In the genomic region with DNA sequence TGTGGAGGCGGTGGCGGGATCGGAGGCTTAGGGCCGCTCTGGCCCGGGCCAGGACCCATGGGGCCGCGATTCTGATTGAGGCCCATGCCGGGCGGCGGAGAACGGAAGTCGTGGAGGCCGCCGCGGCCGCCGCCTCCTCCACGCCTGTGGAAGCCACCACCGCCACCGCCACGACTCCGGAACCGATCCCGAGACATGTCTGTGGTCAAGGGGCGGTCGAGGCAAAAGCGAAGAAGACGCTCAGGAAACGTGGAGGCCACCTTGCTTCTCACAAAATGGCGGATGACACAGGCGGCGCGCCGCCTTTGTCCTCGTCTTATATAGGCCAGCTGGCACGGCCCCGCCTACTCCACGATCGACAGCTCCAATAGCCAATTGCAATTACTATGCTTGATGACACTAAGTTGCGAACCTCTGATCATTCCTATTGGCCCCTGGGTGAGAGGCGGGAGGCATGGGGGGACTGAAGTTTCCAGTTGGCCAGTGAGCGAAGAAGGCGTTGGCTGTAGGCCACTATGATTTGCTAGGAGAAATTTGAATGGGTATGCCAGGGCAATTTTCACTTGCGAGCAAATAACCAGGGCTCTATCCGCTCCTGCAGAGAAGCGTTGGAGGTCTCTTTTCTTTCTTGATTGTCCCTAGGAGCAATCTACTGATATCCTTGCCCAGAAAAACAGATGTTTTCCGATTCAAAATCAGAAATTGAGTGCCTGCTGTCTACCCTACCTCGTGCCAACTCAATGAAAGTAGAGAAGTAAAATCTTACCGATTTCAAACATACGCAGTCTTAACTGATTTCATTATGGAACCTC, we compare ENCODE assay signal across 1 cellular context.
TF ChIP-seq lines count a peak whose summit lies in the region.

A gene with protein sequence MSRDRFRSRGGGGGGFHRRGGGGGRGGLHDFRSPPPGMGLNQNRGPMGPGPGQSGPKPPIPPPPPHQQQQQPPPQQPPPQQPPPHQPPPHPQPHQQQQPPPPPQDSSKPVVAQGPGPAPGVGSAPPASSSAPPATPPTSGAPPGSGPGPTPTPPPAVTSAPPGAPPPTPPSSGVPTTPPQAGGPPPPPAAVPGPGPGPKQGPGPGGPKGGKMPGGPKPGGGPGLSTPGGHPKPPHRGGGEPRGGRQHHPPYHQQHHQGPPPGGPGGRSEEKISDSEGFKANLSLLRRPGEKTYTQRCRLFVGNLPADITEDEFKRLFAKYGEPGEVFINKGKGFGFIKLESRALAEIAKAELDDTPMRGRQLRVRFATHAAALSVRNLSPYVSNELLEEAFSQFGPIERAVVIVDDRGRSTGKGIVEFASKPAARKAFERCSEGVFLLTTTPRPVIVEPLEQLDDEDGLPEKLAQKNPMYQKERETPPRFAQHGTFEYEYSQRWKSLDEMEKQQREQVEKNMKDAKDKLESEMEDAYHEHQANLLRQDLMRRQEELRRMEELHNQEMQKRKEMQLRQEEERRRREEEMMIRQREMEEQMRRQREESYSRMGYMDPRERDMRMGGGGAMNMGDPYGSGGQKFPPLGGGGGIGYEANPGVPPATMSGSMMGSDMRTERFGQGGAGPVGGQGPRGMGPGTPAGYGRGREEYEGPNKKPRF (minus strand): TSS at position 293 of the 812 bp plus-strand sequence. CDS start 96 bp downstream, at position 197.

TF ChIP-seq in WTC11, 78 proteins besides CTCF, POLR2A, EP300 and RAD21 (continued from another document):
- TF ChIP-seq, protein P1, sequence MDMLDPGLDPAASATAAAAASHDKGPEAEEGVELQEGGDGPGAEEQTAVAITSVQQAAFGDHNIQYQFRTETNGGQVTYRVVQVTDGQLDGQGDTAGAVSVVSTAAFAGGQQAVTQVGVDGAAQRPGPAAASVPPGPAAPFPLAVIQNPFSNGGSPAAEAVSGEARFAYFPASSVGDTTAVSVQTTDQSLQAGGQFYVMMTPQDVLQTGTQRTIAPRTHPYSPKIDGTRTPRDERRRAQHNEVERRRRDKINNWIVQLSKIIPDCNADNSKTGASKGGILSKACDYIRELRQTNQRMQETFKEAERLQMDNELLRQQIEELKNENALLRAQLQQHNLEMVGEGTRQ (CRISPR knock-in tag; IDR thresholded peaks at IDR 0.05) = no peak
- TF ChIP-seq ZNF232 (CRISPR knock-in tag; IDR thresholded peaks at IDR 0.05) (peak; percentile 85; the same call in 1 of the 2 replicates), GABPB1 (CRISPR knock-in tag; IDR thresholded peaks at IDR 0.05) (peak; percentile 50), TCF7 (CRISPR knock-in tag; IDR thresholded peaks at IDR 0.05; ENCODE audit: low read depth) (0 out of 2 replicates have a peak, but pooled peaks have one; percentile 17), JUN (CRISPR knock-in tag; IDR thresholded peaks at IDR 0.05) (peak; percentile 44; the same call in 1 of the 2 replicates), ETV6 (CRISPR knock-in tag; IDR thresholded peaks at IDR 0.05) (peak; percentile 81), NFYB (CRISPR knock-in tag; conservative IDR thresholded peaks at IDR 0.05; ENCODE audit: low read depth) (peak; percentile 91), SMAD3 (CRISPR knock-in tag; IDR thresholded peaks at IDR 0.05; ENCODE audit: borderline replicate concordance) (peak; percentile 73; the same call in 1 of the 2 replicates), NFE2L1 (CRISPR knock-in tag; IDR thresholded peaks at IDR 0.05) (0 out of 2 replicates have a peak, but pooled peaks have one; percentile 14), FOXK1 (CRISPR knock-in tag; IDR thresholded peaks at IDR 0.05) (peak; percentile 57), FOXP1 (CRISPR knock-in tag; IDR thresholded peaks at IDR 0.05; ENCODE audit: borderline replicate concordance) (peak; percentile 41), FOXJ3 (CRISPR knock-in tag; IDR thresholded peaks at IDR 0.05; ENCODE audit: borderline replicate concordance) (no peak)
- TF ChIP-seq, protein P2, sequence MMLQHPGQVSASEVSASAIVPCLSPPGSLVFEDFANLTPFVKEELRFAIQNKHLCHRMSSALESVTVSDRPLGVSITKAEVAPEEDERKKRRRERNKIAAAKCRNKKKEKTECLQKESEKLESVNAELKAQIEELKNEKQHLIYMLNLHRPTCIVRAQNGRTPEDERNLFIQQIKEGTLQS (CRISPR knock-in tag; conservative IDR thresholded peaks at IDR 0.05) = 0 out of 2 replicates have a peak, but pooled peaks have one; percentile 41
- TF ChIP-seq, protein P3, sequence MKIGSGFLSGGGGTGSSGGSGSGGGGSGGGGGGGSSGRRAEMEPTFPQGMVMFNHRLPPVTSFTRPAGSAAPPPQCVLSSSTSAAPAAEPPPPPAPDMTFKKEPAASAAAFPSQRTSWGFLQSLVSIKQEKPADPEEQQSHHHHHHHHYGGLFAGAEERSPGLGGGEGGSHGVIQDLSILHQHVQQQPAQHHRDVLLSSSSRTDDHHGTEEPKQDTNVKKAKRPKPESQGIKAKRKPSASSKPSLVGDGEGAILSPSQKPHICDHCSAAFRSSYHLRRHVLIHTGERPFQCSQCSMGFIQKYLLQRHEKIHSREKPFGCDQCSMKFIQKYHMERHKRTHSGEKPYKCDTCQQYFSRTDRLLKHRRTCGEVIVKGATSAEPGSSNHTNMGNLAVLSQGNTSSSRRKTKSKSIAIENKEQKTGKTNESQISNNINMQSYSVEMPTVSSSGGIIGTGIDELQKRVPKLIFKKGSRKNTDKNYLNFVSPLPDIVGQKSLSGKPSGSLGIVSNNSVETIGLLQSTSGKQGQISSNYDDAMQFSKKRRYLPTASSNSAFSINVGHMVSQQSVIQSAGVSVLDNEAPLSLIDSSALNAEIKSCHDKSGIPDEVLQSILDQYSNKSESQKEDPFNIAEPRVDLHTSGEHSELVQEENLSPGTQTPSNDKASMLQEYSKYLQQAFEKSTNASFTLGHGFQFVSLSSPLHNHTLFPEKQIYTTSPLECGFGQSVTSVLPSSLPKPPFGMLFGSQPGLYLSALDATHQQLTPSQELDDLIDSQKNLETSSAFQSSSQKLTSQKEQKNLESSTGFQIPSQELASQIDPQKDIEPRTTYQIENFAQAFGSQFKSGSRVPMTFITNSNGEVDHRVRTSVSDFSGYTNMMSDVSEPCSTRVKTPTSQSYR (CRISPR knock-in tag; IDR thresholded peaks at IDR 0.05) = peak; percentile 45; the same call in 1 of the 2 replicates
- TF ChIP-seq, protein P4, sequence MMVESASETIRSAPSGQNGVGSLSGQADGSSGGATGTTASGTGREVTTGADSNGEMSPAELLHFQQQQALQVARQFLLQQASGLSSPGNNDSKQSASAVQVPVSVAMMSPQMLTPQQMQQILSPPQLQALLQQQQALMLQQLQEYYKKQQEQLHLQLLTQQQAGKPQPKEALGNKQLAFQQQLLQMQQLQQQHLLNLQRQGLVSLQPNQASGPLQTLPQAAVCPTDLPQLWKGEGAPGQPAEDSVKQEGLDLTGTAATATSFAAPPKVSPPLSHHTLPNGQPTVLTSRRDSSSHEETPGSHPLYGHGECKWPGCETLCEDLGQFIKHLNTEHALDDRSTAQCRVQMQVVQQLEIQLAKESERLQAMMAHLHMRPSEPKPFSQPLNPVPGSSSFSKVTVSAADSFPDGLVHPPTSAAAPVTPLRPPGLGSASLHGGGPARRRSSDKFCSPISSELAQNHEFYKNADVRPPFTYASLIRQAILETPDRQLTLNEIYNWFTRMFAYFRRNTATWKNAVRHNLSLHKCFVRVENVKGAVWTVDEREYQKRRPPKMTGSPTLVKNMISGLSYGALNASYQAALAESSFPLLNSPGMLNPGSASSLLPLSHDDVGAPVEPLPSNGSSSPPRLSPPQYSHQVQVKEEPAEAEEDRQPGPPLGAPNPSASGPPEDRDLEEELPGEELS (CRISPR knock-in tag; IDR thresholded peaks at IDR 0.05) = peak; percentile 88; the same call in 1 of the 2 replicates
- TF ChIP-seq, protein P5, sequence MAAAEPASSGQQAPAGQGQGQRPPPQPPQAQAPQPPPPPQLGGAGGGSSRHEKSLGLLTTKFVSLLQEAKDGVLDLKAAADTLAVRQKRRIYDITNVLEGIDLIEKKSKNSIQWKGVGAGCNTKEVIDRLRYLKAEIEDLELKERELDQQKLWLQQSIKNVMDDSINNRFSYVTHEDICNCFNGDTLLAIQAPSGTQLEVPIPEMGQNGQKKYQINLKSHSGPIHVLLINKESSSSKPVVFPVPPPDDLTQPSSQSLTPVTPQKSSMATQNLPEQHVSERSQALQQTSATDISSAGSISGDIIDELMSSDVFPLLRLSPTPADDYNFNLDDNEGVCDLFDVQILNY (CRISPR knock-in tag; IDR thresholded peaks at IDR 0.05) = 0 out of 2 replicates have a peak, but pooled peaks have one; percentile 30
- TF ChIP-seq, protein P6, sequence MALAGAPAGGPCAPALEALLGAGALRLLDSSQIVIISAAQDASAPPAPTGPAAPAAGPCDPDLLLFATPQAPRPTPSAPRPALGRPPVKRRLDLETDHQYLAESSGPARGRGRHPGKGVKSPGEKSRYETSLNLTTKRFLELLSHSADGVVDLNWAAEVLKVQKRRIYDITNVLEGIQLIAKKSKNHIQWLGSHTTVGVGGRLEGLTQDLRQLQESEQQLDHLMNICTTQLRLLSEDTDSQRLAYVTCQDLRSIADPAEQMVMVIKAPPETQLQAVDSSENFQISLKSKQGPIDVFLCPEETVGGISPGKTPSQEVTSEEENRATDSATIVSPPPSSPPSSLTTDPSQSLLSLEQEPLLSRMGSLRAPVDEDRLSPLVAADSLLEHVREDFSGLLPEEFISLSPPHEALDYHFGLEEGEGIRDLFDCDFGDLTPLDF (CRISPR knock-in tag; IDR thresholded peaks at IDR 0.05) = no peak; the same call in 1 of the 2 replicates
- TF ChIP-seq, protein P7, sequence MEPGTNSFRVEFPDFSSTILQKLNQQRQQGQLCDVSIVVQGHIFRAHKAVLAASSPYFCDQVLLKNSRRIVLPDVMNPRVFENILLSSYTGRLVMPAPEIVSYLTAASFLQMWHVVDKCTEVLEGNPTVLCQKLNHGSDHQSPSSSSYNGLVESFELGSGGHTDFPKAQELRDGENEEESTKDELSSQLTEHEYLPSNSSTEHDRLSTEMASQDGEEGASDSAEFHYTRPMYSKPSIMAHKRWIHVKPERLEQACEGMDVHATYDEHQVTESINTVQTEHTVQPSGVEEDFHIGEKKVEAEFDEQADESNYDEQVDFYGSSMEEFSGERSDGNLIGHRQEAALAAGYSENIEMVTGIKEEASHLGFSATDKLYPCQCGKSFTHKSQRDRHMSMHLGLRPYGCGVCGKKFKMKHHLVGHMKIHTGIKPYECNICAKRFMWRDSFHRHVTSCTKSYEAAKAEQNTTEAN (CRISPR knock-in tag; IDR thresholded peaks at IDR 0.05) = peak; percentile 66; the same call in 1 of the 2 replicates
